Comparison of ENCODE assay signal across 11 cellular contexts in the genomic region with DNA sequence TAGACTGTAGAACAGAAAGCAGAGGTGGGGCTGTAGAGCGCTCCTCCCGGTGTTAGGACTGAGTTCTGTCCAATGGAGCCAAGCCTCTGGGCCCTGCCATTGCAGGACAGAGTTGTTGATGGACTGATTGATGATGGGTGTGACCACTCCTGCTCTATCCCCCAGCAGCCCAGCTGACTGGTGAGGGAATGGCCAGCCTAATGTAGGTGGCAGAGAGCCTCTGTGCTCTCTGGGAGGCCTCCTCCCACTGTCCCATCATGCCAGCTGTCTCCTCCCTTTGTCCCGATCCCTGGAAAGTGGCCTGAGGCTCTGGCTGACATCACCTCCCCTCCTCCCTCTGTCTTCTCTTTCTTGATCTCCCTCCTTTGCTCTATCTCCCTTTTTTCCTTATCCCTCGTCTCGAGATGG. TPM values are rescaled to one million over a fixed set of nuclear protein-coding genes. Genes with fewer than 3 reads are reported as not detected.
DNase-seq lines count a peak whose midpoint lies in the region; ATAC-seq and TF ChIP-seq lines count a peak whose summit lies in the region.
"Had no signal": no experiment of that assay in that cellular context is flagged by ENCODE, and none has a peak within 500 bp of the region (broad histone marks: within the 10 kb centered on the region; RNA-seq: fewer than 3 reads in every experiment).

No MANE protein-coding gene starts in this region.

- H3K36me3 ChIP-seq in WERI-Rb-1 = peaks cover 37% of the 10 kb centered on the region
- H3K36me3 ChIP-seq: pancreas had no signal

- no peaks in the 10 kb centered on the region for H3K27me3 ChIP-seq in WERI-Rb-1 (ENCODE audit: insufficient read depth, low read depth, severe bottlenecking)

- peak overlapping the region; percentile 79 for H3K4me3 ChIP-seq in WERI-Rb-1 (ENCODE audit: low read depth, low read length)

- no peaks in the 10 kb centered on the region for H3K9me3 ChIP-seq in WERI-Rb-1 (ENCODE audit: severe bottlenecking)
- H3K9me3 ChIP-seq: pancreas had no signal

- TF ChIP-seq CTCF in WERI-Rb-1 (IDR thresholded peaks at IDR 0.05; ENCODE audit: low read depth, low read length) = no peak

- H3K27ac ChIP-seq in WERI-Rb-1 = peak overlapping the region; percentile 99

- intact Hi-C loops in Right ventricle myocardium superior (cut with DNase I) = no loop called here

- DNase-seq in AG08396 (ENCODE audit: low spot score) (peak; percentile 42), WERI-Rb-1 (peak; percentile 58), Right ventricle myocardium superior (peak; percentile 55), nucleus accumbens (lab: John Stamatoyannopoulos, UW) (peak in 49 of 56 donors; percentile 29 to 82 (median 66)), dermis blood vessel endothelial cell (no peak)
- no peak for DNase-seq in stimulated activated naive CD8-positive, alpha-beta T cell treated with anti-CD3 and anti-CD28 coated beads, Interleukin-15, Interleukin-2, amounts not matched to agents 100 U/mL and 50 U/mL, for 24 hours
- DNase-seq: HCEC 1CT, NCI-H187, pancreas had no signal

- ATAC-seq in Right ventricle myocardium superior (ENCODE audit: poor library complexity) (peak; percentile 15), HG02623 (IDR thresholded peaks at IDR 0.05; ENCODE audit: unreplicated experiment) (no peak), GM21367 (IDR thresholded peaks at IDR 0.05; ENCODE audit: unreplicated experiment) (no peak)
- ATAC-seq in stimulated activated naive CD8-positive, alpha-beta T cell treated with anti-CD3 and anti-CD28 coated beads, Interleukin-15, Interleukin-2, amounts not matched to agents 100 U/mL and 50 U/mL, for 24 hours = no peak

RNA-seq across cellular contexts. Expression of gene EFS, which starts 0.8 kb away (rescaled TPM):
- total RNA-seq in Right ventricle myocardium superior = 3.2 TPM
- total RNA-seq in dermis blood vessel endothelial cell = 0.17 TPM in 1 of 2 replicates, not detected in the other

RNA-seq across cellular contexts. Expression of gene IL25, which starts 8.4 kb away (rescaled TPM):
- total RNA-seq in Right ventricle myocardium superior (not detected), dermis blood vessel endothelial cell (not detected in 2 replicates)
- total RNA-seq: pancreas had no signal

RNA-seq across cellular contexts. Expression of gene SLC22A17, which starts 11.5 kb away (rescaled TPM):
- total RNA-seq in Right ventricle myocardium superior = 10.3 TPM
- total RNA-seq in dermis blood vessel endothelial cell = 0.84 and 3.7 TPM in 2 replicates

RNA-seq across cellular contexts. Expression of gene CMTM5, which starts 12.7 kb away (rescaled TPM):
- total RNA-seq in Right ventricle myocardium superior = 0.27 TPM
- not detected in 2 replicates for total RNA-seq in dermis blood vessel endothelial cell

RNA-seq across cellular contexts. Expression of gene PABPN1, which starts 42.9 kb away (rescaled TPM):
- total RNA-seq in Right ventricle myocardium superior = 67.7 TPM
- 71.5 and 93.9 TPM in 2 replicates for total RNA-seq in dermis blood vessel endothelial cell

Comparison
In these comparisons a context has a peak if more than half of its experiments do, and no peak if none do; other contexts are left out.
1. DNase-seq: peak in AG08396 (single experiment), WERI-Rb-1 (single experiment), Right ventricle myocardium superior (single experiment) and nucleus accumbens (49 of 56); none in dermis blood vessel endothelial cell (single experiment) and stimulated activated naive CD8-positive, alpha-beta T cell treated with anti-CD3 and anti-CD28 coated beads, Interleukin-15, Interleukin-2, amounts not matched to agents 100 U/mL and 50 U/mL, for 24 hours (single experiment).